In the genomic region with DNA sequence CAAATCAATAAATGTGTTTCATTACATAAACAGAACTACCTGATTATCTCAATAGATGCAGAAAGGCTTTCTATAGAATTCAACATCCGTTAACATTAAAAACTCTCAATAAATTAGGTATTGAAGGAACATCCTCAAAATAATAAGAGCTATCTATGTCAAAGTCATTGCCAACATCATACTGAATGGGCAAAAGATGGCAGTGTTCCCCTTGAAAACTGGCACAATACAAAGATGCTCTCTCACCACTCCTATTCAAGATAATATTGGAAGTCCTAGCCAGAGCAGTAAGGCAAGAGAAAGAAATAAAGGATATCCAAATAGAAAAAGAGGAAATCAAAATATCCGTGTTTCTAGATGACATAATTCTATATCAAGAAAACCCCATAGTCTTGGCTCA, we compare ENCODE assay signal across 21 cellular contexts.
"Had no signal": no experiment of that assay in that cellular context is flagged by ENCODE, and none has a peak within 500 bp of the region (broad histone marks: within the 10 kb centered on the region; RNA-seq: fewer than 3 reads in every experiment).

No MANE protein-coding gene starts in this region.

- ATAC-seq: activated CD8-positive, alpha-beta T cell treated with anti-CD3 and anti-CD28 coated beads for 36 hours; activated naive CD8-positive, alpha-beta T cell treated with anti-CD3 and anti-CD28 coated beads, Interleukin-2, amount 50 U/mL, for 24 hours; left ventricle myocardium superior; upper lobe of right lung had no signal

- H3K4me1 Mint-ChIP-seq: activated naive CD8-positive, alpha-beta T cell treated with anti-CD3 and anti-CD28 coated beads, Interleukin-2, amount 50 U/mL, for 24 hours had no signal

- H3K9me3 ChIP-seq: colonic mucosa, ovary, testis, upper lobe of right lung had no signal

- DNase-seq: activated CD4-positive, alpha-beta T cell treated with anti-CD3 and anti-CD28 coated beads for 4 hours; activated CD8-positive, alpha-beta memory T cell treated with anti-CD3 and anti-CD28 coated beads, Interleukin-2, amount 50 U/mL, for 48 hours; activated CD8-positive, alpha-beta T cell treated with anti-CD3 and anti-CD28 coated beads for 36 hours; activated naive CD4-positive, alpha-beta T cell; activated naive CD8-positive, alpha-beta T cell treated with anti-CD3 and anti-CD28 coated beads, Interleukin-2, amount 50 U/mL, for 24 hours; colonic mucosa; effector CD8-positive, alpha-beta T cell; kidney; left ventricle myocardium superior; ovary; stimulated activated CD4-positive, alpha-beta T cell treated with anti-CD3 and anti-CD28 coated beads, Interleukin-15, amount 100 ng/mL, for 24 hours; stimulated activated CD4-positive, alpha-beta T cell treated with anti-CD3 and anti-CD28 coated beads, Interleukin-4, amount 100 ng/mL, for 24 hours; T-helper 9 cell; testis; upper lobe of right lung; WERI-Rb-1 had no signal

- H3K4me1 ChIP-seq: ascending aorta, colonic mucosa, testis, upper lobe of right lung had no signal

- H2AFZ ChIP-seq: hepatocyte had no signal

- H3K4me3 ChIP-seq: ascending aorta, colonic mucosa, hepatocyte, ovary, testis, upper lobe of right lung had no signal

- H3K27me3 Mint-ChIP-seq: activated CD8-positive, alpha-beta T cell treated with anti-CD3 and anti-CD28 coated beads for 36 hours; activated naive CD8-positive, alpha-beta T cell treated with anti-CD3 and anti-CD28 coated beads, Interleukin-2, amount 50 U/mL, for 24 hours; stimulated activated naive CD8-positive, alpha-beta T cell treated with anti-CD3 and anti-CD28 coated beads, Interleukin-15, Interleukin-2, amounts not matched to agents 100 ng/mL and 50 ng/mL, for 24 hours had no signal

- H3K79me2 ChIP-seq: hepatocyte had no signal

- H3K4me3 Mint-ChIP-seq: activated CD8-positive, alpha-beta T cell treated with anti-CD3 and anti-CD28 coated beads for 36 hours; activated naive CD8-positive, alpha-beta T cell treated with anti-CD3 and anti-CD28 coated beads, Interleukin-2, amount 50 U/mL, for 24 hours; activated T-helper 1 cell treated with anti-CD3 and anti-CD28 coated beads, Interleukin-12 subunit alpha, Interleukin-12 subunit beta, Interleukin-2, Interleukin-4 antibody, amounts not matched to agents 30 ng/mL and 10 ng/mL and 1 ng/mL, durations not matched to agents 14 hours and 24 hours and 36 hours; stimulated activated naive CD8-positive, alpha-beta T cell treated with anti-CD3 and anti-CD28 coated beads, Interleukin-15, Interleukin-2, amounts not matched to agents 100 ng/mL and 50 ng/mL, for 24 hours had no signal

- H3K4me2 ChIP-seq: hepatocyte had no signal

- H3K36me3 ChIP-seq: ascending aorta, colonic mucosa, ovary, upper lobe of right lung, WERI-Rb-1 had no signal

- H3K9me3 Mint-ChIP-seq: activated CD8-positive, alpha-beta T cell treated with anti-CD3 and anti-CD28 coated beads for 36 hours had no signal

- H3K27ac ChIP-seq: ascending aorta, colonic mucosa, epithelial cell of prostate, hepatocyte, ovary, testis, upper lobe of right lung, WERI-Rb-1 had no signal

- H3K27me3 ChIP-seq: ascending aorta, colonic mucosa, hepatocyte, ovary, testis, upper lobe of right lung had no signal
